ENCODE assay signal across 23 cellular contexts in the genomic region with DNA sequence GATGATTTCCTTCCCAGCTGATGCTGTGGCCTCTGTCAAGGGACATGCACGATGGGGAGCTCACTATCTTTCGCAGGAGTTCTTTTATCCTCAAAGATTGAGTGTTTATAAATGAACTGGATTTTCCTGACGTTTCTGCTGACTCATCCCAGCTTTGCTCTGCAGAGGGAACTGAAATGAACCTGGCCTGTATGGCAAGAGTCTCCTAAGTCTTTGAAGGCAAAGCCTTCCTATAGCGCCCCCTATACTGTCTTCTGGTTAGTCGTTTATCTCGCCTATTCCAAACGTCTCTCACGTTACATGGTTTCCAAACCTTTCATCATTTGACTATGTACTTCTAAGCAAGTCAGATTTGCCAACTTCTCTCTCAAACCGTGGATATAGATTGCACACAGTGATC.
DNase-seq lines count a peak whose midpoint lies in the region; ATAC-seq, FAIRE-seq and TF ChIP-seq lines count a peak whose summit lies in the region.
"Had no signal": no experiment of that assay in that cellular context is flagged by ENCODE, and none has a peak within 500 bp of the region (broad histone marks: within the 10 kb centered on the region; RNA-seq: fewer than 3 reads in every experiment).

No MANE protein-coding gene starts in this region.

- no peak for ATAC-seq in Panc1
- ATAC-seq in foreskin keratinocyte = no peak
- no peak for ATAC-seq in SK-N-SH treated with all-trans-retinoic acid at 6 μM for 48 hours
- ATAC-seq: activated T-cell treated with anti-CD3 and anti-CD28 coated beads, Interleukin-2, amount 50 U/mL, for 4 hours; natural killer cell treated with Interleukin-12 subunit alpha and Interleukin-12 subunit beta and Interleukin-15 and Interleukin-18, amount 100 ng/mL, for 72 hours had no signal

- in situ Hi-C loops in Panc1 (cut with HindIII; ENCODE audit: low pct_unique_long_range_greater_than_20kb, low sequenced_read_pairs) = no loop called here

- H3K27ac ChIP-seq in Panc1 (ENCODE audit: low read length) (no peak overlapping the region), foreskin keratinocyte (no peak overlapping the region)

- no peak overlapping the region for H3K4me3 ChIP-seq in Panc1 (ENCODE audit: low read depth in 2 of 2, low read length in 2 of 2)

- no peaks in the 10 kb centered on the region for H3K9me3 ChIP-seq in Panc1 (ENCODE audit: control insufficient read depth, insufficient read depth, low read depth, low read length)
- H3K9me3 ChIP-seq: Caco-2 had no signal

- H3K4me1 ChIP-seq in Panc1 (ENCODE audit: control insufficient read depth, insufficient read depth, low read length) (no peaks in the 10 kb centered on the region), foreskin keratinocyte (no peaks in the 10 kb centered on the region)
- H3K4me1 ChIP-seq: Caco-2 had no signal

- DNase-seq in DMS53 (lab: John Stamatoyannopoulos, UW) (peak; percentile 68), M059J (ENCODE audit: low read depth) (peak; percentile 72), Panc1 (ENCODE audit: low read depth, low spot score) (no peak), foreskin keratinocyte (no peak), frontal cortex (ENCODE audit: low spot score in 2 of 2) (no peak), dedifferentiated amniotic fluid mesenchymal stem cell (ENCODE audit: extremely low spot score) (no peak), Kasumi-1 (lab: John Stamatoyannopoulos, UW) (no peak)
- DNase-seq: activated CD4-positive, alpha-beta memory T cell treated with anti-CD3 and anti-CD28 coated beads, Interleukin-2, amount 10 ng/mL, durations not matched to agents 7 days and 5 days; activated naive CD4-positive, alpha-beta T cell treated with anti-CD3 and anti-CD28 coated beads, Interleukin-2, amount 50 U/mL, for 16 hours; activated T-cell treated with anti-CD3 and anti-CD28 coated beads, Interleukin-2, amount 50 U/mL, for 4 hours; AML-193; Caco-2; GF-D8; hypothalamus; kidney glomerular epithelial cell; mesenchymal stem cell; NCI-H2171; posterior cingulate gyrus; SHP77; stimulated activated CD4-positive, alpha-beta T cell treated with anti-CD3 and anti-CD28 coated beads, Interleukin-2, amount 100 ng/mL, for 24 hours had no signal

- H3K36me3 ChIP-seq in Panc1 (ENCODE audit: control insufficient read depth, insufficient read depth, low read length) = no peaks in the 10 kb centered on the region

- no TSS peak for BruUV-seq in Panc1 (replicated peaks; lab: Mats Ljungman, UMichigan)

- no peaks in the 10 kb centered on the region for H3K27me3 ChIP-seq in Panc1 (ENCODE audit: control insufficient read depth, insufficient read depth, low read length)
- no peaks in the 10 kb centered on the region for H3K27me3 ChIP-seq in foreskin keratinocyte

- intact Hi-C loops in Panc1 (cut with micrococcal nuclease; ENCODE audit: unreplicated experiment) = no loop called here

- CTCF ChIA-PET in Panc1 (lab: Charles Lee) = no interaction called here

- peak; percentile 15; the same call in 1 of the 2 replicates for TF ChIP-seq CTCF in Panc1 (IDR thresholded peaks at IDR 0.05)
- peak; percentile 9 for TF ChIP-seq CTCF in foreskin keratinocyte (conservative IDR thresholded peaks at IDR 0.05)

- FAIRE-seq in frontal cortex (lab: Jason Lieb, UNC) = no peak
- FAIRE-seq: urothelium cell line had no signal

- POLR2A ChIA-PET in Panc1 (lab: Charles Lee) = no interaction called here

TF ChIP-seq in SK-N-SH treated with all-trans-retinoic acid at 6 μM for 48 hours, 23 proteins besides CTCF, POLR2A, EP300 and RAD21:
- TF ChIP-seq ZNF70 (CRISPR knock-in tag; IDR thresholded peaks at IDR 0.05) = no peak
- TF ChIP-seq, protein P1, sequence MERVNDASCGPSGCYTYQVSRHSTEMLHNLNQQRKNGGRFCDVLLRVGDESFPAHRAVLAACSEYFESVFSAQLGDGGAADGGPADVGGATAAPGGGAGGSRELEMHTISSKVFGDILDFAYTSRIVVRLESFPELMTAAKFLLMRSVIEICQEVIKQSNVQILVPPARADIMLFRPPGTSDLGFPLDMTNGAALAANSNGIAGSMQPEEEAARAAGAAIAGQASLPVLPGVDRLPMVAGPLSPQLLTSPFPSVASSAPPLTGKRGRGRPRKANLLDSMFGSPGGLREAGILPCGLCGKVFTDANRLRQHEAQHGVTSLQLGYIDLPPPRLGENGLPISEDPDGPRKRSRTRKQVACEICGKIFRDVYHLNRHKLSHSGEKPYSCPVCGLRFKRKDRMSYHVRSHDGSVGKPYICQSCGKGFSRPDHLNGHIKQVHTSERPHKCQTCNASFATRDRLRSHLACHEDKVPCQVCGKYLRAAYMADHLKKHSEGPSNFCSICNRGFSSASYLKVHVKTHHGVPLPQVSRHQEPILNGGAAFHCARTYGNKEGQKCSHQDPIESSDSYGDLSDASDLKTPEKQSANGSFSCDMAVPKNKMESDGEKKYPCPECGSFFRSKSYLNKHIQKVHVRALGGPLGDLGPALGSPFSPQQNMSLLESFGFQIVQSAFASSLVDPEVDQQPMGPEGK (CRISPR knock-in tag; IDR thresholded peaks at IDR 0.05; ENCODE audit: borderline replicate concordance) = no peak
- TF ChIP-seq SNAI2 (CRISPR knock-in tag; IDR thresholded peaks at IDR 0.05) = no peak
- TF ChIP-seq RARB (CRISPR knock-in tag; IDR thresholded peaks at IDR 0.05) = no peak
- TF ChIP-seq TCF4 (CRISPR knock-in tag; IDR thresholded peaks at IDR 0.05; ENCODE audit: borderline replicate concordance) = no peak
- TF ChIP-seq, protein P2, sequence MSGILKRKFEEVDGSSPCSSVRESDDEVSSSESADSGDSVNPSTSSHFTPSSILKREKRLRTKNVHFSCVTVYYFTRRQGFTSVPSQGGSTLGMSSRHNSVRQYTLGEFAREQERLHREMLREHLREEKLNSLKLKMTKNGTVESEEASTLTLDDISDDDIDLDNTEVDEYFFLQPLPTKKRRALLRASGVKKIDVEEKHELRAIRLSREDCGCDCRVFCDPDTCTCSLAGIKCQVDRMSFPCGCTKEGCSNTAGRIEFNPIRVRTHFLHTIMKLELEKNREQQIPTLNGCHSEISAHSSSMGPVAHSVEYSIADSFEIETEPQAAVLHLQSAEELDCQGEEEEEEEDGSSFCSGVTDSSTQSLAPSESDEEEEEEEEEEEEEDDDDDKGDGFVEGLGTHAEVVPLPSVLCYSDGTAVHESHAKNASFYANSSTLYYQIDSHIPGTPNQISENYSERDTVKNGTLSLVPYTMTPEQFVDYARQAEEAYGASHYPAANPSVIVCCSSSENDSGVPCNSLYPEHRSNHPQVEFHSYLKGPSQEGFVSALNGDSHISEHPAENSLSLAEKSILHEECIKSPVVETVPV (CRISPR knock-in tag; IDR thresholded peaks at IDR 0.05) = no peak
- TF ChIP-seq, protein P3, sequence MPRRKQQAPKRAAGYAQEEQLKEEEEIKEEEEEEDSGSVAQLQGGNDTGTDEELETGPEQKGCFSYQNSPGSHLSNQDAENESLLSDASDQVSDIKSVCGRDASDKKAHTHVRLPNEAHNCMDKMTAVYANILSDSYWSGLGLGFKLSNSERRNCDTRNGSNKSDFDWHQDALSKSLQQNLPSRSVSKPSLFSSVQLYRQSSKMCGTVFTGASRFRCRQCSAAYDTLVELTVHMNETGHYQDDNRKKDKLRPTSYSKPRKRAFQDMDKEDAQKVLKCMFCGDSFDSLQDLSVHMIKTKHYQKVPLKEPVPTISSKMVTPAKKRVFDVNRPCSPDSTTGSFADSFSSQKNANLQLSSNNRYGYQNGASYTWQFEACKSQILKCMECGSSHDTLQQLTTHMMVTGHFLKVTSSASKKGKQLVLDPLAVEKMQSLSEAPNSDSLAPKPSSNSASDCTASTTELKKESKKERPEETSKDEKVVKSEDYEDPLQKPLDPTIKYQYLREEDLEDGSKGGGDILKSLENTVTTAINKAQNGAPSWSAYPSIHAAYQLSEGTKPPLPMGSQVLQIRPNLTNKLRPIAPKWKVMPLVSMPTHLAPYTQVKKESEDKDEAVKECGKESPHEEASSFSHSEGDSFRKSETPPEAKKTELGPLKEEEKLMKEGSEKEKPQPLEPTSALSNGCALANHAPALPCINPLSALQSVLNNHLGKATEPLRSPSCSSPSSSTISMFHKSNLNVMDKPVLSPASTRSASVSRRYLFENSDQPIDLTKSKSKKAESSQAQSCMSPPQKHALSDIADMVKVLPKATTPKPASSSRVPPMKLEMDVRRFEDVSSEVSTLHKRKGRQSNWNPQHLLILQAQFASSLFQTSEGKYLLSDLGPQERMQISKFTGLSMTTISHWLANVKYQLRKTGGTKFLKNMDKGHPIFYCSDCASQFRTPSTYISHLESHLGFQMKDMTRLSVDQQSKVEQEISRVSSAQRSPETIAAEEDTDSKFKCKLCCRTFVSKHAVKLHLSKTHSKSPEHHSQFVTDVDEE (CRISPR knock-in tag; IDR thresholded peaks at IDR 0.05) = no peak
- TF ChIP-seq GLIS3 (CRISPR knock-in tag; IDR thresholded peaks at IDR 0.05) = no peak
- no peak for TF ChIP-seq ZFP30 (CRISPR knock-in tag; IDR thresholded peaks at IDR 0.05)
- TF ChIP-seq ZFP3 (CRISPR knock-in tag; IDR thresholded peaks at IDR 0.05) = no peak
- TF ChIP-seq ESRRG (CRISPR knock-in tag; IDR thresholded peaks at IDR 0.05) = no peak
- no peak for TF ChIP-seq PPARA (CRISPR knock-in tag; IDR thresholded peaks at IDR 0.05; ENCODE audit: borderline replicate concordance)
- no peak for TF ChIP-seq ARNTL (CRISPR knock-in tag; IDR thresholded peaks at IDR 0.05; ENCODE audit: borderline replicate concordance, low read depth)
- TF ChIP-seq, protein P4, sequence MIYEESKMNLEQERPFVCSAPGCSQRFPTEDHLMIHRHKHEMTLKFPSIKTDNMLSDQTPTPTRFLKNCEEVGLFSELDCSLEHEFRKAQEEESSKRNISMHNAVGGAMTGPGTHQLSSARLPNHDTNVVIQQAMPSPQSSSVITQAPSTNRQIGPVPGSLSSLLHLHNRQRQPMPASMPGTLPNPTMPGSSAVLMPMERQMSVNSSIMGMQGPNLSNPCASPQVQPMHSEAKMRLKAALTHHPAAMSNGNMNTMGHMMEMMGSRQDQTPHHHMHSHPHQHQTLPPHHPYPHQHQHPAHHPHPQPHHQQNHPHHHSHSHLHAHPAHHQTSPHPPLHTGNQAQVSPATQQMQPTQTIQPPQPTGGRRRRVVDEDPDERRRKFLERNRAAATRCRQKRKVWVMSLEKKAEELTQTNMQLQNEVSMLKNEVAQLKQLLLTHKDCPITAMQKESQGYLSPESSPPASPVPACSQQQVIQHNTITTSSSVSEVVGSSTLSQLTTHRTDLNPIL (CRISPR knock-in tag; IDR thresholded peaks at IDR 0.05; ENCODE audit: low read depth) = no peak
- no peak for TF ChIP-seq ZNF8 (CRISPR knock-in tag; IDR thresholded peaks at IDR 0.05)

Comparison
In these comparisons a context has a peak if more than half of its experiments do, and no peak if none do; other contexts are left out.
1. DNase-seq: peak in DMS53 (single experiment) and M059J (single experiment); none in Panc1 (single experiment), foreskin keratinocyte (0 of 2), frontal cortex (0 of 2), dedifferentiated amniotic fluid mesenchymal stem cell (single experiment) and Kasumi-1 (0 of 2).